ENCODE assay signal across 10 cellular contexts in the genomic region with DNA sequence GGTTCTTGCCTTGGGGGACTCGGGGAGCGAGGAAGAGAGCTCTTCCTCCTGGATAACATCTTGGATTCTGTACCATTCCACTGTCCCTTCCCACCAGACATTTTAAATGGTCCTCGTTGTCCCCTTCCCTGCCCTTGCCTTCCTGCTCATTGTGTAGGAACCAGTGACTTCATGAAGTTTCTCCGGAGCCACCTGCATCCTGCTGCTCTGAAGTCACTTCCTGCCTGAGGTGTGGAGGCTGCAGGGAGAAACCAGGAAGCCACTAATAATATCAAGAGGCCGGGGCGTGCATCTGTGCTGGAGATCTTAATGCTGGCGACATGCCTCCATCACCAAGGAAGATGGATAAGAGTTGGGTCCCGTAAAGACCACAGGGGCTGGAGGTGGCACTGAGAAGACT. TPM values are rescaled to one million over a fixed set of nuclear protein-coding genes. Genes with fewer than 3 reads are reported as not detected.
DNase-seq lines count a peak whose midpoint lies in the region; ATAC-seq and TF ChIP-seq lines count a peak whose summit lies in the region.
"Had no signal": no experiment of that assay in that cellular context is flagged by ENCODE, and none has a peak within 500 bp of the region (broad histone marks: within the 10 kb centered on the region; RNA-seq: fewer than 3 reads in every experiment).

No MANE protein-coding gene starts in this region.

- H3K9me3 ChIP-seq in effector memory CD4-positive, alpha-beta T cell (ENCODE audit: control insufficient read depth, low read length) = no peaks in the 10 kb centered on the region
- H3K9me3 ChIP-seq in skeletal muscle tissue (ENCODE audit: control insufficient read depth in 3 of 3, low read length in 3 of 3) = no peaks in the 10 kb centered on the region

- H3K27ac ChIP-seq in effector memory CD4-positive, alpha-beta T cell (ENCODE audit: insufficient read depth, low read length, poor library complexity, severe bottlenecking) = peak overlapping the region; percentile 29
- peak overlapping the region; percentile 36 for H3K27ac ChIP-seq in skeletal muscle tissue (ENCODE audit: low read depth, low read length)

- H3K27me3 ChIP-seq in effector memory CD4-positive, alpha-beta T cell (replicated peaks; ENCODE audit: control insufficient read depth, insufficient read depth, low read length, poor library complexity, severe bottlenecking) = no peaks in the 10 kb centered on the region
- H3K27me3 ChIP-seq in skeletal muscle tissue (ENCODE audit: control insufficient read depth in 3 of 3, insufficient read depth in 3 of 3, low read length in 3 of 3) = peaks cover 0 to 4% (median 0%) of the 10 kb centered on the region in 3 donors

- H3K9ac ChIP-seq in skeletal muscle tissue (ENCODE audit: low read depth in 1 of 3, low read length in 3 of 3) = no peak overlapping the region

- DNase-seq in GM12864 (ENCODE audit: low read depth) (no peak), AG08395 (ENCODE audit: low spot score) (no peak)
- DNase-seq in activated CD4-positive, alpha-beta T cell treated with anti-CD3 and anti-CD28 coated beads for 4 hours = peak; percentile 55 to 57
- no peak for DNase-seq in effector memory CD4-positive, alpha-beta T cell
- DNase-seq: amygdala, NCI-H187 had no signal

- peaks cover 28% of the 10 kb centered on the region for H3K4me1 ChIP-seq in effector memory CD4-positive, alpha-beta T cell (ENCODE audit: control insufficient read depth, insufficient read depth, low read length, poor library complexity, severe bottlenecking)
- H3K4me1 ChIP-seq in skeletal muscle tissue (ENCODE audit: control insufficient read depth in 3 of 3, insufficient read depth in 3 of 3, low read length in 3 of 3) = peaks cover 6 to 16% (median 12%) of the 10 kb centered on the region in 3 donors

- H3K4me3 ChIP-seq in GM12864 (ENCODE audit: low read depth, low read length) = peak overlapping the region; percentile 13; the same call in 1 of the 2 replicates
- H3K4me3 ChIP-seq in effector memory CD4-positive, alpha-beta T cell (ENCODE audit: insufficient read depth, low read depth, low read length, poor library complexity, severe bottlenecking) = no peak overlapping the region
- H3K4me3 ChIP-seq in skeletal muscle tissue (ENCODE audit: low read length in 3 of 3) = no peak overlapping the region

- ATAC-seq in GM18873 (IDR thresholded peaks at IDR 0.05; ENCODE audit: low FRiP score, unreplicated experiment) = no peak
- no peak for ATAC-seq in HG03196 (IDR thresholded peaks at IDR 0.05; ENCODE audit: unreplicated experiment)
- ATAC-seq in HG02885 (IDR thresholded peaks at IDR 0.05; ENCODE audit: poor library complexity, unreplicated experiment) = no peak

- no peaks in the 10 kb centered on the region for H3K36me3 ChIP-seq in effector memory CD4-positive, alpha-beta T cell (ENCODE audit: control insufficient read depth, insufficient read depth, low read length)
- H3K36me3 ChIP-seq in skeletal muscle tissue (ENCODE audit: control insufficient read depth in 3 of 3, insufficient read depth in 3 of 3, low read length in 3 of 3) = peaks cover 0 to 2% (median 0%) of the 10 kb centered on the region in 3 donors

- no peak for TF ChIP-seq CTCF in GM12864 (IDR thresholded peaks at IDR 0.05; ENCODE audit: low read depth, low read length, missing control alignments)

RNA-seq across cellular contexts. Expression of a gene that starts 6.2 kb away (rescaled TPM):
- under 0.01 TPM for total RNA-seq in skeletal muscle tissue

RNA-seq across cellular contexts. Expression of a gene that starts 6.8 kb away (rescaled TPM):
- 13.0 TPM for total RNA-seq in skeletal muscle tissue

RNA-seq across cellular contexts. Expression of a gene that starts 14.2 kb away (rescaled TPM):
- total RNA-seq in skeletal muscle tissue = not detected

RNA-seq across cellular contexts. Expression of a gene that starts 17.2 kb away (rescaled TPM):
- total RNA-seq in skeletal muscle tissue = 20.9 TPM

RNA-seq across cellular contexts. Expression of a gene that starts 33.8 kb away (rescaled TPM):
- not detected for total RNA-seq in skeletal muscle tissue

Comparison
In these comparisons a context has a peak if more than half of its experiments do, and no peak if none do; other contexts are left out.
1. DNase-seq: peak in activated CD4-positive, alpha-beta T cell treated with anti-CD3 and anti-CD28 coated beads for 4 hours (2 of 2); none in GM12864 (single experiment), effector memory CD4-positive, alpha-beta T cell (0 of 3) and AG08395 (single experiment).